ENCODE assay signal across 8 cellular contexts in the genomic region with DNA sequence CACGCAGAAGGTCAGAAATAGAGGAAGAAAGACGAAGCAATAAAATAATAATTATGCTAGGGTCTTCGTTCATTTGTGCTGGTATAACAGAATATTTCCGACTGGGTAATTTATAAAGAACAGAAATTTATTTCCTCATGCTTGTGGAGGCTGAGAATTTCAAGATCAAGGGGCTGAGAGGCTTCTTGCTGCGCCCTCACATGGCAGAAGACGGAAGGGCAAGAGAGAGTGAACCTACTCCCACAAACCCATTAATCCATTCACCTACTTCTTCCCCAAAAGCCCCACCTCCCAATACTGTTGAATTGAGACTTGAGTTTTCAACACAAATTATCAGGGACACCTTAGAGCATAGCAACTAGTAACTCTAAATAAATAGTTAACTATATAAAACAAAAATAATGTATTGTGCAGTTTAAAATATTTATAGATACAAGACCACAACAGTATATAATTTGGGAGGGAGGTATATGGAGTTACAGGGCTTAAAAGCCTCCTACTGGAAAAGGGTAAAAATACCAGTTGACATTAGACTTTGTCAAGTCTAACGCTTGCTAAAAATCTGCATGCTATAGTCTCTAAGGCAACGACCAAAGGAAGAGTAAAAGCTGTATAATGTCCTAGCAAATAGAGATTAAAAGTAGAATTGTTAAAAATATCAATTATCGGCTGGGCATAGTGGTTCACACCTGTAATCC. TPM values are rescaled to one million over a fixed set of nuclear protein-coding genes. Genes with fewer than 3 reads are reported as not detected.
DNase-seq lines count a peak whose midpoint lies in the region; ATAC-seq, FAIRE-seq and TF ChIP-seq lines count a peak whose summit lies in the region.

No MANE protein-coding gene starts in this region.

- DNase-seq in GF-D8 (lab: John Stamatoyannopoulos, UW) (peak; percentile 15), HTR-8/SVneo (ENCODE audit: insufficient read length, low spot score) (peak; percentile 11), UCSD-AML1 (lab: John Stamatoyannopoulos, UW; ENCODE audit: unreplicated experiment) (peak; percentile 31), epithelial cell of esophagus (ENCODE audit: low read depth) (peak; percentile 63), pancreas (no peak), mesenteric fat pad (ENCODE audit: low spot score) (no peak), DMS114 treated with DMSO at 0.1 percent for 48 hours (lab: John Stamatoyannopoulos, UW; ENCODE audit: unreplicated experiment) (no peak)

- ATAC-seq in pancreas (no peak), GM21825 (IDR thresholded peaks at IDR 0.05; ENCODE audit: unreplicated experiment) (no peak)

- intact Hi-C loops in pancreas (cut with DNase I) = no loop called here

- H3K4me3 ChIP-seq in epithelial cell of esophagus (ENCODE audit: low read length) (no peak overlapping the region), pancreas (no peak overlapping the region)

- H3K27me3 ChIP-seq in pancreas = no peaks in the 10 kb centered on the region

- WGBS in pancreas, 2 donors = 62 to 70% methylated on average over 9 of the region's 9 CpGs

- no peaks in the 10 kb centered on the region for H3K4me1 ChIP-seq in pancreas

- H3K36me3 ChIP-seq in pancreas = no peaks in the 10 kb centered on the region

- TF ChIP-seq CTCF in epithelial cell of esophagus (IDR thresholded peaks at IDR 0.05; ENCODE audit: insufficient read depth, low read depth, low read length, missing control alignments) (peak; percentile 92), pancreas (IDR thresholded peaks at IDR 0.05) (peak in 3 of 4 donors; percentile 13 to 16 (median 16))

- FAIRE-seq in HTR-8/SVneo (lab: Jason Lieb, UNC) (no peak), pancreas (lab: Jason Lieb, UNC) (no peak)

- no peaks in the 10 kb centered on the region for H3K9me3 ChIP-seq in pancreas

- no peak overlapping the region for H3K27ac ChIP-seq in pancreas

RNA-seq across cellular contexts. Expression of gene NAA35, which starts 40.3 kb away (rescaled TPM):
- total RNA-seq in pancreas (10 to 100 TPM; 10.3 to 13.8 (median 11.5) TPM), mesenteric fat pad (21.0 TPM)
- polyA plus RNA-seq in pancreas = 1 to 10 TPM; 4.1 to 6.6 TPM

Comparison
In these comparisons a context has a peak if more than half of its experiments do, and no peak if none do; other contexts are left out.
1. DNase-seq: peak in GF-D8 (single experiment), HTR-8/SVneo (single experiment), UCSD-AML1 (single experiment) and epithelial cell of esophagus (single experiment); none in pancreas (0 of 6), mesenteric fat pad (single experiment) and DMS114 treated with DMSO at 0.1 percent for 48 hours (single experiment).